ENCODE assay signal across 8 cellular contexts in genomic region chr11:469684-470667, GRCh38. TPM values are rescaled to one million over a fixed set of nuclear protein-coding genes. Genes with fewer than 3 reads are reported as not detected.
A peak's percentile ranks its signal among the peaks of the same experiment; 100 is the strongest.
DNase-seq lines count a peak whose midpoint lies in the region; ATAC-seq and TF ChIP-seq lines count a peak whose summit lies in the region.

No MANE protein-coding gene starts in this region.

- H3K4me1 ChIP-seq in endocrine pancreas (ENCODE audit: control insufficient read depth, insufficient read depth, low read length), result no peaks in the 10 kb centered on the region
- peaks cover 19% of the 10 kb centered on the region for H3K4me1 ChIP-seq in mesodermal cell (ENCODE audit: control insufficient read depth, insufficient read depth, low read length, poor library complexity, severe bottlenecking)
- H3K4me1 ChIP-seq in upper lobe of left lung, result peaks cover 18 to 35% (median 25%) of the 10 kb centered on the region in 4 donors

- H3K9ac ChIP-seq in endocrine pancreas (ENCODE audit: control insufficient read depth, insufficient read depth, low read length), result peak overlapping the region; percentile 12

- peak in 3 of 4 donors; percentile 30 to 85 (median 47) for TF ChIP-seq EP300 in upper lobe of left lung (IDR thresholded peaks at IDR 0.05)

- TF ChIP-seq POLR2A in upper lobe of left lung (IDR thresholded peaks at IDR 0.05), result peak in 2 of 4 donors; percentile 40 to 74

- TF ChIP-seq CTCF in upper lobe of left lung (IDR thresholded peaks at IDR 0.05), result peak in 5 of 6 experiments; percentile 32 to 43 (median 41)
- TF ChIP-seq CTCF in GM13977 (IDR thresholded peaks at IDR 0.05; ENCODE audit: extremely low read depth, insufficient read depth, missing control alignments), result no peak

- H3K36me3 ChIP-seq in endocrine pancreas (ENCODE audit: control insufficient read depth, insufficient read depth, low read length), result peaks cover under 1% of the 10 kb centered on the region
- H3K36me3 ChIP-seq in mesodermal cell (ENCODE audit: control insufficient read depth, insufficient read depth, low read length), result peaks cover 23% of the 10 kb centered on the region
- peaks cover 0 to 4% (median 0%) of the 10 kb centered on the region in 4 donors for H3K36me3 ChIP-seq in upper lobe of left lung

- H3K27me3 ChIP-seq in endocrine pancreas (ENCODE audit: control insufficient read depth, insufficient read depth, low read length) (no peaks in the 10 kb centered on the region), upper lobe of left lung (no peaks in the 10 kb centered on the region)

- H3K4me3 ChIP-seq in endocrine pancreas (ENCODE audit: control insufficient read depth, insufficient read depth, low read length), result peak overlapping the region; percentile 14
- no peak overlapping the region for H3K4me3 ChIP-seq in mesodermal cell (ENCODE audit: extremely low read depth, insufficient read depth, low read length, poor library complexity, severe bottlenecking)
- peak overlapping the region in 3 of 4 donors; percentile 29 to 41 (median 38) for H3K4me3 ChIP-seq in upper lobe of left lung

- in situ Hi-C loops in GM13977 (cut with MboI; ENCODE audit: low pct_unique_long_range_greater_than_20kb, low sequenced_read_pairs, unreplicated experiment), result no loop called here

- WGBS in mesodermal cell (ENCODE audit: insufficient coverage in 2 of 2), 2 experiments, result 94 to 95% methylated on average over 18 to 23 of the region's 30 CpGs
- WGBS in upper lobe of left lung, 2 donors, result 49 to 53% methylated on average over 23 to 28 of the region's 30 CpGs

- H3K9me3 ChIP-seq in endocrine pancreas (ENCODE audit: control insufficient read depth, low read length), result no peaks in the 10 kb centered on the region
- no peaks in the 10 kb centered on the region for H3K9me3 ChIP-seq in mesodermal cell (ENCODE audit: control insufficient read depth, low read length)
- H3K9me3 ChIP-seq in upper lobe of left lung, result no peaks in the 10 kb centered on the region

- ATAC-seq in upper lobe of left lung (ENCODE audit: low FRiP score in 2 of 2) (peak; percentile 82 to 89), GM18520 (IDR thresholded peaks at IDR 0.05; ENCODE audit: unreplicated experiment) (no peak)

- DNase-seq in NCI-H2196 treated with DMSO at 0.1 percent for 48 hours (lab: John Stamatoyannopoulos, UW; ENCODE audit: unreplicated experiment) (peak; percentile 57), upper lobe of left lung (peak; percentile 84 to 86), GM13977 (ENCODE audit: low spot score) (no peak), NCI-H1694 treated with DMSO at 0.1 percent for 48 hours (lab: John Stamatoyannopoulos, UW) (no peak), NCI-H1436 treated with DMSO at 0.1 percent for 48 hours (lab: John Stamatoyannopoulos, UW) (no peak)

- peak overlapping the region; percentile 52 for H3K27ac ChIP-seq in mesodermal cell (ENCODE audit: low read depth, low read length, severe bottlenecking)
- peak overlapping the region; percentile 83 to 91 (median 90) for H3K27ac ChIP-seq in upper lobe of left lung

RNA-seq across cellular contexts. Expression of gene PTDSS2, which starts 19.9 kb away (rescaled TPM):
- 38.1 TPM for polyA plus RNA-seq in mesodermal cell (2013, experiment 1 of 2)
- 36.5 TPM for polyA plus RNA-seq in mesodermal cell (2013, experiment 2 of 2)
- 100 to 1,000 TPM in 1 of 6 donors, 10 to 100 TPM in 5; 29.6 to 188 (median 45.1) TPM for total RNA-seq in upper lobe of left lung

RNA-seq across cellular contexts. Expression of gene ANO9, which starts 28.2 kb away (rescaled TPM):
- polyA plus RNA-seq in mesodermal cell (2013, experiment 1 of 2), result 0.74 TPM
- 0.35 TPM for polyA plus RNA-seq in mesodermal cell (2013, experiment 2 of 2)
- 10 to 100 TPM; 11.7 to 62.9 (median 18.8) TPM for total RNA-seq in upper lobe of left lung

RNA-seq across cellular contexts. Expression of gene RNH1, which starts 37.1 kb away (rescaled TPM):
- polyA plus RNA-seq in mesodermal cell (2013, experiment 1 of 2), result 57.8 TPM
- 50.6 TPM for polyA plus RNA-seq in mesodermal cell (2013, experiment 2 of 2)
- 100 to 1,000 TPM; 236 to 374 (median 339) TPM for total RNA-seq in upper lobe of left lung

RNA-seq across cellular contexts. Expression of gene SIGIRR, which starts 55.2 kb away (rescaled TPM):
- 30.7 TPM for polyA plus RNA-seq in mesodermal cell (2013, experiment 1 of 2)
- 19.4 TPM for polyA plus RNA-seq in mesodermal cell (2013, experiment 2 of 2)
- 100 to 1,000 TPM in 3 of 6 donors, 10 to 100 TPM in 3; 54.7 to 116 (median 91.1) TPM for total RNA-seq in upper lobe of left lung

Comparison
In these comparisons a context has a peak if more than half of its experiments do, and no peak if none do; other contexts are left out.
1. DNase-seq: peak in NCI-H2196 treated with DMSO at 0.1 percent for 48 hours (single experiment) and upper lobe of left lung (2 of 2); none in GM13977 (single experiment), NCI-H1694 treated with DMSO at 0.1 percent for 48 hours (single experiment) and NCI-H1436 treated with DMSO at 0.1 percent for 48 hours (single experiment).